1 cellular context compared by ENCODE assay signal in genomic region chr6:111765681-111766523, GRCh38.
TF ChIP-seq lines count a peak whose summit lies in the region.

No MANE protein-coding gene starts in this region.

TF ChIP-seq in SK-N-SH treated with all-trans-retinoic acid at 6 μM for 48 hours, 23 proteins besides CTCF, POLR2A, EP300 and RAD21 (continued from another document):
- TF ChIP-seq ISL1 (CRISPR knock-in tag; IDR thresholded peaks at IDR 0.05): no peak
- no peak for TF ChIP-seq POU6F1 (CRISPR knock-in tag; IDR thresholded peaks at IDR 0.05; ENCODE audit: borderline replicate concordance, low read depth)
- no peak for TF ChIP-seq OSR1 (CRISPR knock-in tag; IDR thresholded peaks at IDR 0.05)
- TF ChIP-seq BACH2 (CRISPR knock-in tag; IDR thresholded peaks at IDR 0.05; ENCODE audit: borderline replicate concordance): no peak
- TF ChIP-seq PPARA (CRISPR knock-in tag; IDR thresholded peaks at IDR 0.05; ENCODE audit: borderline replicate concordance): no peak
- TF ChIP-seq GLIS3 (CRISPR knock-in tag; IDR thresholded peaks at IDR 0.05): no peak
- TF ChIP-seq RARB (CRISPR knock-in tag; IDR thresholded peaks at IDR 0.05): no peak
- no peak for TF ChIP-seq ARNTL (CRISPR knock-in tag; IDR thresholded peaks at IDR 0.05; ENCODE audit: borderline replicate concordance, low read depth)
- no peak for TF ChIP-seq ZFP30 (CRISPR knock-in tag; IDR thresholded peaks at IDR 0.05)
- no peak for TF ChIP-seq TCF4 (CRISPR knock-in tag; IDR thresholded peaks at IDR 0.05; ENCODE audit: borderline replicate concordance)
- TF ChIP-seq ESRRG (CRISPR knock-in tag; IDR thresholded peaks at IDR 0.05): no peak
